ENCODE assay signal across 15 cellular contexts in genomic region chr1:243416510-243416909, GRCh38.
A peak's percentile ranks its signal among the peaks of the same experiment; 100 is the strongest.
DNase-seq lines count a peak whose midpoint lies in the region; ATAC-seq and TF ChIP-seq lines count a peak whose summit lies in the region.
"Had no signal": no experiment of that assay in that cellular context is flagged by ENCODE, and none has a peak within 500 bp of the region (broad histone marks: within the 10 kb centered on the region; RNA-seq: fewer than 3 reads in every experiment).

No MANE protein-coding gene starts in this region.

- H3K9me3 ChIP-seq in CD4-positive, alpha-beta T cell (ENCODE audit: control insufficient read depth, low read length), result no peaks in the 10 kb centered on the region
- no peaks in the 10 kb centered on the region for H3K9me3 ChIP-seq in naive thymus-derived CD4-positive, alpha-beta T cell (ENCODE audit: control insufficient read depth in 2 of 3, low read length in 3 of 3)
- H3K9me3 ChIP-seq: prostate gland had no signal

- no peak overlapping the region for H3K4me3 ChIP-seq in naive thymus-derived CD4-positive, alpha-beta T cell (ENCODE audit: low read length)
- H3K4me3 ChIP-seq: prostate gland had no signal

- no peaks in the 10 kb centered on the region for H3K9me3 Mint-ChIP-seq in CD4-positive, alpha-beta T cell
- no peaks in the 10 kb centered on the region for H3K9me3 Mint-ChIP-seq in activated naive CD8-positive, alpha-beta T cell treated with anti-CD3 and anti-CD28 coated beads, Interleukin-2, amount 50 U/mL, for 24 hours
- H3K9me3 Mint-ChIP-seq in naive thymus-derived CD4-positive, alpha-beta T cell, result no peaks in the 10 kb centered on the region
- H3K9me3 Mint-ChIP-seq: stimulated activated naive CD8-positive, alpha-beta T cell treated with anti-CD3 and anti-CD28 coated beads, Interleukin-15, Interleukin-2, amounts not matched to agents 100 ng/mL and 50 ng/mL, for 24 hours had no signal

- H3K27ac Mint-ChIP-seq in CD4-positive, alpha-beta T cell, result peak overlapping the region; percentile 55
- no peak overlapping the region for H3K27ac Mint-ChIP-seq in activated naive CD8-positive, alpha-beta T cell treated with anti-CD3 and anti-CD28 coated beads, Interleukin-2, amount 50 U/mL, for 24 hours
- H3K27ac Mint-ChIP-seq in naive thymus-derived CD4-positive, alpha-beta T cell, result peak overlapping the region in 1 of 9 donors; percentile 75
- H3K27ac Mint-ChIP-seq: stimulated activated naive CD8-positive, alpha-beta T cell treated with anti-CD3 and anti-CD28 coated beads, Interleukin-15, Interleukin-2, amounts not matched to agents 100 ng/mL and 50 ng/mL, for 24 hours had no signal

- H3K36me3 Mint-ChIP-seq in CD4-positive, alpha-beta T cell (ENCODE audit: low read depth), result peaks cover 25% of the 10 kb centered on the region
- peaks cover 22% of the 10 kb centered on the region for H3K36me3 Mint-ChIP-seq in activated naive CD8-positive, alpha-beta T cell treated with anti-CD3 and anti-CD28 coated beads, Interleukin-2, amount 50 U/mL, for 24 hours (ENCODE audit: low read depth)
- H3K36me3 Mint-ChIP-seq in naive thymus-derived CD4-positive, alpha-beta T cell, result peaks cover 6 to 42% (median 21%) of the 10 kb centered on the region in 5 donors

- H3K27ac ChIP-seq in CD4-positive, alpha-beta T cell (ENCODE audit: low read depth, low read length), result no peak overlapping the region
- no peak overlapping the region for H3K27ac ChIP-seq in naive thymus-derived CD4-positive, alpha-beta T cell (ENCODE audit: low read depth, low read length)
- H3K27ac ChIP-seq: prostate gland had no signal

- no peak for DNase-seq in CD4-positive, alpha-beta T cell
- no peak for DNase-seq in activated naive CD8-positive, alpha-beta T cell treated with anti-CD3 and anti-CD28 coated beads, Interleukin-2, amount 50 U/mL, for 24 hours
- no peak for DNase-seq in naive thymus-derived CD4-positive, alpha-beta T cell
- DNase-seq in OCI-M1 (lab: John Stamatoyannopoulos, UW), result no peak
- DNase-seq: activated effector memory CD4-positive, alpha-beta T cell treated with Interleukin-2 at 50 U/mL for 16 hours; central memory CD4-positive, alpha-beta T cell; mesendoderm; NCI-H510A treated with DMSO at 0.1 percent for 48 hours; Right ventricle myocardium superior had no signal

- CTCF ChIA-PET in CD4-positive, alpha-beta T cell (lab: Charles Lee), result no interaction called here
- CTCF ChIA-PET in naive thymus-derived CD4-positive, alpha-beta T cell (lab: Charles Lee), result no interaction called here

- H3K36me3 ChIP-seq in naive thymus-derived CD4-positive, alpha-beta T cell (ENCODE audit: control insufficient read depth in 2 of 3, insufficient read depth in 3 of 3, low read length in 3 of 3), result peaks cover 0 to 6% (median 0%) of the 10 kb centered on the region in 3 experiments
- H3K36me3 ChIP-seq: prostate gland had no signal

- H3K27me3 ChIP-seq in CD4-positive, alpha-beta T cell (ENCODE audit: control insufficient read depth, insufficient read depth, low read length), result no peaks in the 10 kb centered on the region
- no peaks in the 10 kb centered on the region for H3K27me3 ChIP-seq in naive thymus-derived CD4-positive, alpha-beta T cell (ENCODE audit: control insufficient read depth in 2 of 2, insufficient read depth in 2 of 2, low read length in 2 of 2)

- no peak for ATAC-seq in CD4-positive, alpha-beta T cell (ENCODE audit: poor library complexity)
- ATAC-seq in GM18858 (IDR thresholded peaks at IDR 0.05; ENCODE audit: unreplicated experiment), result peak; percentile 72
- ATAC-seq in HG02981 (IDR thresholded peaks at IDR 0.05; ENCODE audit: unreplicated experiment), result peak; percentile 43
- peak; percentile 66 for ATAC-seq in activated naive CD8-positive, alpha-beta T cell treated with anti-CD3 and anti-CD28 coated beads, Interleukin-2, amount 50 U/mL, for 24 hours
- ATAC-seq in naive thymus-derived CD4-positive, alpha-beta T cell, result no peak
- ATAC-seq in GM21723 (IDR thresholded peaks at IDR 0.05; ENCODE audit: unreplicated experiment), result no peak
- no peak for ATAC-seq in HG03139 (IDR thresholded peaks at IDR 0.05; ENCODE audit: unreplicated experiment)

- no peak overlapping the region for H3K4me3 Mint-ChIP-seq in CD4-positive, alpha-beta T cell
- H3K4me3 Mint-ChIP-seq in activated naive CD8-positive, alpha-beta T cell treated with anti-CD3 and anti-CD28 coated beads, Interleukin-2, amount 50 U/mL, for 24 hours, result no peak overlapping the region
- H3K4me3 Mint-ChIP-seq in naive thymus-derived CD4-positive, alpha-beta T cell, result peak overlapping the region in 1 of 10 donors; percentile 79
- H3K4me3 Mint-ChIP-seq: stimulated activated naive CD8-positive, alpha-beta T cell treated with anti-CD3 and anti-CD28 coated beads, Interleukin-15, Interleukin-2, amounts not matched to agents 100 ng/mL and 50 ng/mL, for 24 hours had no signal

- TF ChIP-seq CTCF in CD4-positive, alpha-beta T cell (IDR thresholded peaks at IDR 0.05), result no peak

- intact Hi-C loops in CD4-positive, alpha-beta T cell (cut with DNase I, micrococcal nuclease), result no loop called here
- intact Hi-C loops in naive thymus-derived CD4-positive, alpha-beta T cell (cut with micrococcal nuclease), result loop anchor here in 1 of 2 donors (5.0 kb wide), 2 partner anchors 436 to 856 kb away; partner anchors contain the start of gene AKT3

- H3K4me1 ChIP-seq in naive thymus-derived CD4-positive, alpha-beta T cell (ENCODE audit: control insufficient read depth in 2 of 2, insufficient read depth in 2 of 2, low read length in 2 of 2), result peaks cover 5 to 7% of the 10 kb centered on the region in 2 donors
- H3K4me1 ChIP-seq: prostate gland had no signal

- peaks cover 36% of the 10 kb centered on the region for H3K4me1 Mint-ChIP-seq in CD4-positive, alpha-beta T cell (ENCODE audit: low read depth)
- H3K4me1 Mint-ChIP-seq in activated naive CD8-positive, alpha-beta T cell treated with anti-CD3 and anti-CD28 coated beads, Interleukin-2, amount 50 U/mL, for 24 hours, result peaks cover 34% of the 10 kb centered on the region
- H3K4me1 Mint-ChIP-seq in naive thymus-derived CD4-positive, alpha-beta T cell, result peaks cover 8 to 62% (median 24%) of the 10 kb centered on the region in 7 donors

- POLR2A ChIA-PET in CD4-positive, alpha-beta T cell (lab: Charles Lee), result interaction anchor here (0.6 to 0.9 kb wide), 2 partner anchors 855 to 1448 kb away, joined by 3 read pairs; no protein-coding TSS in a partner anchor
- POLR2A ChIA-PET in naive thymus-derived CD4-positive, alpha-beta T cell (lab: Charles Lee), result no interaction called here

- H3K27me3 Mint-ChIP-seq in CD4-positive, alpha-beta T cell, result no peaks in the 10 kb centered on the region
- H3K27me3 Mint-ChIP-seq in activated naive CD8-positive, alpha-beta T cell treated with anti-CD3 and anti-CD28 coated beads, Interleukin-2, amount 50 U/mL, for 24 hours, result no peaks in the 10 kb centered on the region
- no peaks in the 10 kb centered on the region for H3K27me3 Mint-ChIP-seq in naive thymus-derived CD4-positive, alpha-beta T cell
- H3K27me3 Mint-ChIP-seq: stimulated activated naive CD8-positive, alpha-beta T cell treated with anti-CD3 and anti-CD28 coated beads, Interleukin-15, Interleukin-2, amounts not matched to agents 100 ng/mL and 50 ng/mL, for 24 hours had no signal

Comparison
In these comparisons a context has a peak if more than half of its experiments do, and no peak if none do; other contexts are left out.
1. ATAC-seq: peak in GM18858 (single experiment), HG02981 (single experiment) and activated naive CD8-positive, alpha-beta T cell treated with anti-CD3 and anti-CD28 coated beads, Interleukin-2, amount 50 U/mL, for 24 hours (single experiment); none in CD4-positive, alpha-beta T cell (single experiment), naive thymus-derived CD4-positive, alpha-beta T cell (single experiment), GM21723 (single experiment) and HG03139 (single experiment).